ENCODE assay signal across 19 cellular contexts in genomic region chr5:9540791-9541190, GRCh38. TPM values are rescaled to one million over a fixed set of nuclear protein-coding genes. Genes with fewer than 3 reads are reported as not detected.
DNase-seq lines count a peak whose midpoint lies in the region; ATAC-seq and TF ChIP-seq lines count a peak whose summit lies in the region.
"Had no signal": no experiment of that assay in that cellular context is flagged by ENCODE, and none has a peak within 500 bp of the region (broad histone marks: within the 10 kb centered on the region; RNA-seq: fewer than 3 reads in every experiment).

No MANE protein-coding gene starts in this region.

- H3K79me2 ChIP-seq in ACC112 (ENCODE audit: control insufficient read depth, insufficient read depth, low read length, unreplicated experiment) = no peaks in the 10 kb centered on the region

- peak overlapping the region; percentile 76 for H2AK9ac ChIP-seq in IMR-90 (replicated peaks; ENCODE audit: low read depth, low read length, poor library complexity)

- no peak for TF ChIP-seq CTCF in IMR-90 (conservative IDR thresholded peaks at IDR 0.05; ENCODE audit: low read depth, low read length)
- no peak for TF ChIP-seq CTCF in CD4-positive, alpha-beta T cell (IDR thresholded peaks at IDR 0.05)

- peak overlapping the region; percentile 17; the same call in 1 of the 2 replicates for H3K56ac ChIP-seq in IMR-90 (ENCODE audit: extremely low read depth, insufficient read depth, low read length)

- ATAC-seq in IMR-90 (ENCODE audit: low read depth) (no peak), HG03469 (IDR thresholded peaks at IDR 0.05; ENCODE audit: unreplicated experiment) (no peak)
- ATAC-seq in CD4-positive, alpha-beta T cell (ENCODE audit: poor library complexity) = no peak
- ATAC-seq: GM23338 had no signal

- H3K23ac ChIP-seq in IMR-90 (ENCODE audit: low read depth, low read length) (peak overlapping the region; percentile 60; the same call in 1 of the 2 replicates), mesenchymal stem cell (ENCODE audit: low read length in 2 of 2) (no peak overlapping the region)

- peak overlapping the region; percentile 83 for H3K4ac ChIP-seq in IMR-90 (ENCODE audit: low read depth, low read length)
- no peak overlapping the region for H3K4ac ChIP-seq in mesenchymal stem cell (ENCODE audit: low read depth in 1 of 2, low read length in 2 of 2)

- peak overlapping the region; percentile 74 for H4K5ac ChIP-seq in IMR-90 (ENCODE audit: low read depth, low read length)

- no peak for TF ChIP-seq RAD21 in IMR-90 (IDR thresholded peaks at IDR 0.05; ENCODE audit: low read length)

- in situ Hi-C loops in IMR-90 (cut with MboI; ENCODE audit: low sequenced_read_pairs) = loop anchor here (25.0 kb wide), 2 partner anchors 778 to 1653 kb away; no protein-coding TSS in a partner anchor

- H4K8ac ChIP-seq in IMR-90 (ENCODE audit: low read depth in 2 of 2, low read length in 2 of 2) = peak overlapping the region; percentile 6 to 77; a peak in 3 of 4 replicates
- H4K8ac ChIP-seq in mesenchymal stem cell (ENCODE audit: low read length) = no peak overlapping the region

- H3K4me3 ChIP-seq in ACC112 (ENCODE audit: low read depth, low read length) (peak overlapping the region; percentile 61), IMR-90 (ENCODE audit: insufficient read depth, low read depth, low read length) (peak overlapping the region; percentile 31; the same call in 1 of the 2 replicates), mesenchymal stem cell (ENCODE audit: insufficient read depth in 1 of 2, low read depth in 1 of 2, low read length in 2 of 2) (no peak overlapping the region)
- no peak overlapping the region for H3K4me3 ChIP-seq in CD8-positive, alpha-beta memory T cell (ENCODE audit: low read length)
- H3K4me3 ChIP-seq: GM23338 had no signal

- H3K27ac Mint-ChIP-seq in CD8-positive, alpha-beta memory T cell = peak overlapping the region in 2 of 8 donors; percentile 15 to 54
- H3K27ac Mint-ChIP-seq in CD4-positive, alpha-beta T cell = no peak overlapping the region
- H3K27ac Mint-ChIP-seq: GM23338 had no signal

- H3K9me3 ChIP-seq in IMR-90 (ENCODE audit: control insufficient read depth, insufficient read depth, low read length) (no peaks in the 10 kb centered on the region), mesenchymal stem cell (ENCODE audit: control insufficient read depth, low read length) (no peaks in the 10 kb centered on the region)
- no peaks in the 10 kb centered on the region for H3K9me3 ChIP-seq in CD8-positive, alpha-beta memory T cell (ENCODE audit: low read length)
- no peaks in the 10 kb centered on the region for H3K9me3 ChIP-seq in CD4-positive, alpha-beta T cell (ENCODE audit: control insufficient read depth, low read length)
- H3K9me3 ChIP-seq: esophagus squamous epithelium had no signal

- POLR2A ChIA-PET in IMR-90 (lab: Charles Lee; ENCODE audit: unreplicated experiment) = no interaction called here
- POLR2A ChIA-PET in CD8-positive, alpha-beta memory T cell (lab: Charles Lee) = no interaction called here
- POLR2A ChIA-PET in CD4-positive, alpha-beta T cell (lab: Charles Lee) = no interaction called here

- H4K91ac ChIP-seq in IMR-90 (ENCODE audit: insufficient read depth, low read depth, low read length) (peak overlapping the region; percentile 38), mesenchymal stem cell (ENCODE audit: low read length) (no peak overlapping the region)

- peaks cover 30% of the 10 kb centered on the region for H3K4me1 ChIP-seq in ACC112 (ENCODE audit: control insufficient read depth, insufficient read depth, low read length, unreplicated experiment)
- peaks cover 4% of the 10 kb centered on the region for H3K4me1 ChIP-seq in IMR-90 (ENCODE audit: control insufficient read depth, insufficient read depth, low read length)
- H3K4me1 ChIP-seq in mesenchymal stem cell (ENCODE audit: control insufficient read depth, insufficient read depth, low read depth, low read length) = peaks cover 11% of the 10 kb centered on the region
- no peaks in the 10 kb centered on the region for H3K4me1 ChIP-seq in CD8-positive, alpha-beta memory T cell (ENCODE audit: insufficient read depth, low read length)

- H3K4me2 ChIP-seq in IMR-90 (ENCODE audit: low read depth, low read length) (peak overlapping the region; percentile 89), mesenchymal stem cell (ENCODE audit: low read length, poor library complexity, severe bottlenecking) (peak overlapping the region; percentile 70)
- H3K4me2 ChIP-seq: GM23338 had no signal

- H3K4me1 Mint-ChIP-seq in CD8-positive, alpha-beta memory T cell = peaks cover 0 to 6% (median 4%) of the 10 kb centered on the region in 3 donors
- H3K4me1 Mint-ChIP-seq in CD4-positive, alpha-beta T cell (ENCODE audit: low read depth) = peaks cover 4% of the 10 kb centered on the region

- H2BK5ac ChIP-seq in IMR-90 (ENCODE audit: low read depth, low read length, poor library complexity, severe bottlenecking) = peak overlapping the region; percentile 91
- no peak overlapping the region for H2BK5ac ChIP-seq in mesenchymal stem cell (ENCODE audit: low read depth, low read length, poor library complexity, severe bottlenecking)

- H2BK120ac ChIP-seq in IMR-90 (ENCODE audit: low read depth, low read length) (peak overlapping the region; percentile 86), mesenchymal stem cell (ENCODE audit: low read depth, low read length) (no peak overlapping the region)

- peaks cover 7% of the 10 kb centered on the region; the same call in 1 of the 2 replicates for H4K20me1 ChIP-seq in IMR-90 (ENCODE audit: insufficient read depth, low read length)

- TF ChIP-seq POLR2A in IMR-90 (IDR thresholded peaks at IDR 0.05; ENCODE audit: low read depth, low read length) = no peak

- intact Hi-C loops in IMR-90 (cut with micrococcal nuclease) = loop anchor here (5.0 to 10.0 kb wide), 9 partner anchors 273 to 1613 kb away; no protein-coding TSS in a partner anchor
- intact Hi-C loops in CD4-positive, alpha-beta T cell (cut with DNase I, micrococcal nuclease) = no loop called here

- H3K9me1 ChIP-seq in IMR-90 (ENCODE audit: insufficient read depth, low read length) = peaks cover 7% of the 10 kb centered on the region

- no peak overlapping the region for H2BK12ac ChIP-seq in mesenchymal stem cell (ENCODE audit: low read length in 2 of 2)

- H3K18ac ChIP-seq in IMR-90 (ENCODE audit: low read depth, low read length) (peak overlapping the region; percentile 90; the same call in 1 of the 2 replicates), mesenchymal stem cell (ENCODE audit: low read depth in 1 of 2, low read length in 2 of 2) (no peak overlapping the region)

- peak overlapping the region; percentile 71 for H3K27ac ChIP-seq in ACC112 (ENCODE audit: low read depth, low read length)
- peak overlapping the region; percentile 92 for H3K27ac ChIP-seq in IMR-90 (ENCODE audit: insufficient read depth, low read length)
- peak overlapping the region; percentile 78 for H3K27ac ChIP-seq in mesenchymal stem cell (ENCODE audit: low read length, poor library complexity, severe bottlenecking)
- no peak overlapping the region for H3K27ac ChIP-seq in CD8-positive, alpha-beta memory T cell (ENCODE audit: low read depth, low read length)
- H3K27ac ChIP-seq in CD4-positive, alpha-beta T cell (ENCODE audit: low read depth, low read length) = no peak overlapping the region

- peak overlapping the region; percentile 48; the same call in 1 of the 2 replicates for H2AK5ac ChIP-seq in IMR-90 (ENCODE audit: low read depth, low read length)
- no peak overlapping the region for H2AK5ac ChIP-seq in mesenchymal stem cell (ENCODE audit: low read length, severe bottlenecking)

- H3K27me3 ChIP-seq in ACC112 (ENCODE audit: insufficient read depth, low read length) (no peaks in the 10 kb centered on the region), IMR-90 (ENCODE audit: control insufficient read depth, insufficient read depth, low read length) (no peaks in the 10 kb centered on the region), mesenchymal stem cell (ENCODE audit: control insufficient read depth in 1 of 2, insufficient read depth in 1 of 2, low read length in 2 of 2) (no peaks in the 10 kb centered on the region)
- H3K27me3 ChIP-seq in CD8-positive, alpha-beta memory T cell (ENCODE audit: insufficient read depth, low read length, poor library complexity, severe bottlenecking) = no peaks in the 10 kb centered on the region
- peaks cover 30% of the 10 kb centered on the region for H3K27me3 ChIP-seq in CD4-positive, alpha-beta T cell (ENCODE audit: control insufficient read depth, insufficient read depth, low read length)

- peaks cover 9 to 15% of the 10 kb centered on the region in 2 donors for H3K27me3 Mint-ChIP-seq in CD8-positive, alpha-beta memory T cell
- peaks cover 30% of the 10 kb centered on the region for H3K27me3 Mint-ChIP-seq in CD4-positive, alpha-beta T cell

- CTCF ChIA-PET in IMR-90 (lab: Yijun Ruan, JAX) = no interaction called here
- CTCF ChIA-PET in CD8-positive, alpha-beta memory T cell (lab: Charles Lee) = no interaction called here
- CTCF ChIA-PET in CD4-positive, alpha-beta T cell (lab: Charles Lee) = no interaction called here

- 0 out of 3 replicates have a peak overlapping the region, but pooled peaks have one; percentile 25 for H2BK15ac ChIP-seq in IMR-90 (ENCODE audit: low read depth, low read length)
- H2BK15ac ChIP-seq in mesenchymal stem cell (ENCODE audit: low read depth, poor library complexity, severe bottlenecking) = no peak overlapping the region

- WGBS in IMR-90 (ENCODE audit: extremely low coverage in 2 of 2, insufficient read length in 1 of 2), 2 experiments = no CpG with 5 or more reads among the region's 7 CpGs
- 53% methylated on average over 4 of the region's 7 CpGs for WGBS in mesenchymal stem cell

- H3K9me3 Mint-ChIP-seq in CD8-positive, alpha-beta memory T cell = peaks cover 0 to 4% (median 4%) of the 10 kb centered on the region in 5 donors
- H3K9me3 Mint-ChIP-seq in CD4-positive, alpha-beta T cell = no peaks in the 10 kb centered on the region
- H3K9me3 Mint-ChIP-seq: GM23338 had no signal

- peaks cover 20 to 61% of the 10 kb centered on the region in 2 experiments for H3K79me1 ChIP-seq in IMR-90 (ENCODE audit: low read depth in 1 of 2, low read length in 2 of 2)
- peaks cover 25% of the 10 kb centered on the region for H3K79me1 ChIP-seq in mesenchymal stem cell (replicated peaks; ENCODE audit: low read length, poor library complexity, severe bottlenecking)

- DNase-seq in IMR-90 (peak; percentile 72), dermis microvascular lymphatic vessel endothelial cell (ENCODE audit: low read depth in 2 of 2) (peak; percentile 7 to 47), mesenchymal stem cell (peak; percentile 48), DMS 273 treated with DMSO at 0.1 percent for 48 hours (lab: John Stamatoyannopoulos, UW) (no peak)
- DNase-seq in CD8-positive, alpha-beta memory T cell = no peak
- DNase-seq in CD4-positive, alpha-beta T cell = no peak
- DNase-seq: activated CD4-positive, alpha-beta T cell treated with anti-CD3 and anti-CD28 coated beads for 1 hour; activated effector memory CD4-positive, alpha-beta T cell treated with anti-CD3 and anti-CD28 coated beads, Interleukin-2, amount 50 U/mL, for 16 hours; anterior cingulate cortex; COR-L47; esophagus squamous epithelium; GDM1; NCI-H1694; NCI-H446; stimulated activated naive CD4-positive, alpha-beta T cell; T-helper 2 cell had no signal

- no peak overlapping the region for H3K4me3 Mint-ChIP-seq in CD8-positive, alpha-beta memory T cell
- no peak overlapping the region for H3K4me3 Mint-ChIP-seq in CD4-positive, alpha-beta T cell
- H3K4me3 Mint-ChIP-seq: GM23338 had no signal

- H3K14ac ChIP-seq in IMR-90 (replicated peaks; ENCODE audit: low read depth, low read length) (peak overlapping the region; percentile 88), mesenchymal stem cell (ENCODE audit: low read length in 2 of 2) (no peak overlapping the region)

- dilution Hi-C loops in IMR-90 (cut with HindIII; ENCODE audit: low sequenced_read_pairs, unreplicated experiment) = no loop called here

- peak overlapping the region; percentile 65; the same call in 1 of the 2 replicates for H2BK20ac ChIP-seq in IMR-90 (ENCODE audit: low read depth, low read length)

- H2AFZ ChIP-seq in ACC112 (ENCODE audit: low read length, unreplicated experiment) (peak overlapping the region; percentile 94), IMR-90 (replicated peaks; ENCODE audit: low read length, poor library complexity) (peak overlapping the region; percentile 81), mesenchymal stem cell (ENCODE audit: low read depth, low read length) (no peak overlapping the region)
- H2AFZ ChIP-seq: GM23338 had no signal

- H3K36me3 ChIP-seq in ACC112 (ENCODE audit: insufficient read depth, low read length) (no peaks in the 10 kb centered on the region), IMR-90 (ENCODE audit: control insufficient read depth, insufficient read depth, low read length) (no peaks in the 10 kb centered on the region), mesenchymal stem cell (ENCODE audit: control insufficient read depth in 1 of 2, insufficient read depth in 2 of 2, low read depth in 1 of 2, low read length in 2 of 2) (no peaks in the 10 kb centered on the region)
- H3K36me3 ChIP-seq in CD8-positive, alpha-beta memory T cell (ENCODE audit: insufficient read depth, low read length) = no peaks in the 10 kb centered on the region
- H3K36me3 ChIP-seq: esophagus squamous epithelium had no signal

- H3K9ac ChIP-seq in IMR-90 (ENCODE audit: low read depth, low read length) (peak overlapping the region; percentile 78), mesenchymal stem cell (ENCODE audit: low read length) (peak overlapping the region; percentile 51)

- no TSS peak for BruUV-seq in IMR-90 (replicated peaks; lab: Mats Ljungman, UMichigan)

- no peaks in the 10 kb centered on the region for H3K36me3 Mint-ChIP-seq in CD8-positive, alpha-beta memory T cell
- no peaks in the 10 kb centered on the region for H3K36me3 Mint-ChIP-seq in CD4-positive, alpha-beta T cell (ENCODE audit: low read depth)

RNA-seq across cellular contexts. Expression of gene SEMA5A, which starts 5.1 kb away (rescaled TPM):
- total RNA-seq in IMR-90 (2012; rRNA removed) (9.9 and 12.5 TPM in 2 replicates), dermis microvascular lymphatic vessel endothelial cell (under 0.01 and 0.13 TPM in 2 replicates)
- polyA plus RNA-seq in IMR-90 (2012; rRNA removed) = 7.3 and 8.2 TPM in 2 replicates
- polyA plus RNA-seq in IMR-90 (2012; cell fraction: cytosol; rRNA removed) = 3.6 and 4.9 TPM in 2 replicates
- polyA plus RNA-seq in IMR-90 (2012; cell fraction: nucleus; rRNA removed; ENCODE audit: low replicate concordance) = 3.7 and 5.3 TPM in 2 replicates
- 40.6 TPM for polyA plus RNA-seq in mesenchymal stem cell (2013, experiment 1 of 2)
- 42.4 TPM for polyA plus RNA-seq in mesenchymal stem cell (2013, experiment 2 of 2)
- not detected for total RNA-seq in CD8-positive, alpha-beta memory T cell
- not detected for polyA plus RNA-seq in CD8-positive, alpha-beta memory T cell
- 1 to 10 TPM; 2.0 to 2.9 TPM for total RNA-seq in CD4-positive, alpha-beta T cell

Comparison
In these comparisons a context has a peak if more than half of its experiments do, and no peak if none do; other contexts are left out.
1. H3K27ac ChIP-seq: peak in ACC112 (single experiment), IMR-90 (single experiment) and mesenchymal stem cell (single experiment); none in CD8-positive, alpha-beta memory T cell (single experiment) and CD4-positive, alpha-beta T cell (single experiment).
2. H3K4me3 ChIP-seq: peak in ACC112 (single experiment) and IMR-90 (single experiment); none in mesenchymal stem cell (0 of 2) and CD8-positive, alpha-beta memory T cell (single experiment).
3. DNase-seq: peak in IMR-90 (single experiment), dermis microvascular lymphatic vessel endothelial cell (2 of 2) and mesenchymal stem cell (single experiment); none in CD8-positive, alpha-beta memory T cell (0 of 5), DMS 273 treated with DMSO at 0.1 percent for 48 hours (single experiment) and CD4-positive, alpha-beta T cell (0 of 10).